1 cellular context compared by ENCODE assay signal in genomic region chrX:37959212-37960021, GRCh38.
TF ChIP-seq lines count a peak whose summit lies in the region.

No MANE protein-coding gene starts in this region.

TF ChIP-seq in HepG2, 621 proteins besides CTCF, POLR2A, EP300 and RAD21 (continued from another document and continues in another):
- TF ChIP-seq, protein P1, sequence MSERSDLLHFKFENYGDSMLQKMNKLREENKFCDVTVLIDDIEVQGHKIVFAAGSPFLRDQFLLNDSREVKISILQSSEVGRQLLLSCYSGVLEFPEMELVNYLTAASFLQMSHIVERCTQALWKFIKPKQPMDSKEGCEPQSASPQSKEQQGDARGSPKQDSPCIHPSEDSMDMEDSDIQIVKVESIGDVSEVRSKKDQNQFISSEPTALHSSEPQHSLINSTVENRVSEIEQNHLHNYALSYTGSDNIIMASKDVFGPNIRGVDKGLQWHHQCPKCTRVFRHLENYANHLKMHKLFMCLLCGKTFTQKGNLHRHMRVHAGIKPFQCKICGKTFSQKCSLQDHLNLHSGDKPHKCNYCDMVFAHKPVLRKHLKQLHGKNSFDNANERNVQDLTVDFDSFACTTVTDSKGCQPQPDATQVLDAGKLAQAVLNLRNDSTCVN (CRISPR knock-in tag; IDR thresholded peaks at IDR 0.05; ENCODE audit: borderline replicate concordance) = no peak
- TF ChIP-seq MXI1 (IDR thresholded peaks at IDR 0.05; ENCODE audit: borderline replicate concordance, low read depth, low read length) = no peak
- no peak for TF ChIP-seq ZNF234 (CRISPR knock-in tag; conservative IDR thresholded peaks at IDR 0.05)
- TF ChIP-seq TEAD3 (CRISPR knock-in tag; optimal IDR thresholded peaks at IDR 0.05; ENCODE audit: borderline replicate concordance) = peak; percentile 58
- no peak for TF ChIP-seq ARNT (IDR thresholded peaks at IDR 0.05)
- no peak for TF ChIP-seq NONO (IDR thresholded peaks at IDR 0.05)
- TF ChIP-seq NONO (CRISPR knock-in tag; conservative IDR thresholded peaks at IDR 0.05) = 0 out of 2 replicates have a peak, but pooled peaks have one; percentile 18
- no peak for TF ChIP-seq MTF2 (CRISPR knock-in tag; IDR thresholded peaks at IDR 0.05; ENCODE audit: borderline replicate concordance)
- TF ChIP-seq DMTF1 (CRISPR knock-in tag; IDR thresholded peaks at IDR 0.05) = no peak
- no peak for TF ChIP-seq ZHX2 (IDR thresholded peaks at IDR 0.05; ENCODE audit: low read depth)
- TF ChIP-seq ZHX2 (CRISPR knock-in tag; IDR thresholded peaks at IDR 0.05; ENCODE audit: borderline replicate concordance) = peak; percentile 89; the same call in 1 of the 2 replicates
- no peak for TF ChIP-seq HOXA3 (CRISPR knock-in tag; IDR thresholded peaks at IDR 0.05)
- TF ChIP-seq POLR2AphosphoS5 (IDR thresholded peaks at IDR 0.05; ENCODE audit: low read depth, low read length) = no peak
- TF ChIP-seq, protein P2, sequence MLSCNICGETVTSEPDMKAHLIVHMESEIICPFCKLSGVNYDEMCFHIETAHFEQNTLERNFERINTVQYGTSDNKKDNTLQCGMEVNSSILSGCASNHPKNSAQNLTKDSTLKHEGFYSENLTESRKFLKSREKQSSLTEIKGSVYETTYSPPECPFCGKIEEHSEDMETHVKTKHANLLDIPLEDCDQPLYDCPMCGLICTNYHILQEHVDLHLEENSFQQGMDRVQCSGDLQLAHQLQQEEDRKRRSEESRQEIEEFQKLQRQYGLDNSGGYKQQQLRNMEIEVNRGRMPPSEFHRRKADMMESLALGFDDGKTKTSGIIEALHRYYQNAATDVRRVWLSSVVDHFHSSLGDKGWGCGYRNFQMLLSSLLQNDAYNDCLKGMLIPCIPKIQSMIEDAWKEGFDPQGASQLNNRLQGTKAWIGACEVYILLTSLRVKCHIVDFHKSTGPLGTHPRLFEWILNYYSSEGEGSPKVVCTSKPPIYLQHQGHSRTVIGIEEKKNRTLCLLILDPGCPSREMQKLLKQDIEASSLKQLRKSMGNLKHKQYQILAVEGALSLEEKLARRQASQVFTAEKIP (CRISPR knock-in tag; IDR thresholded peaks at IDR 0.05; ENCODE audit: borderline replicate concordance) = no peak
- TF ChIP-seq KLF13 (CRISPR knock-in tag; IDR thresholded peaks at IDR 0.05) = no peak
- TF ChIP-seq HMGA1 (CRISPR knock-in tag; conservative IDR thresholded peaks at IDR 0.05) = no peak
- TF ChIP-seq NFKB2 (CRISPR knock-in tag; IDR thresholded peaks at IDR 0.05; ENCODE audit: borderline replicate concordance) = no peak
- TF ChIP-seq UBTF (CRISPR knock-in tag; IDR thresholded peaks at IDR 0.05) = no peak
- no peak for TF ChIP-seq ZBTB7B (CRISPR knock-in tag; IDR thresholded peaks at IDR 0.05)
- no peak for TF ChIP-seq ZNF552 (CRISPR knock-in tag; IDR thresholded peaks at IDR 0.05; ENCODE audit: borderline replicate concordance)
- peak; percentile 63; the same call in 1 of the 2 replicates for TF ChIP-seq KAT7 (CRISPR knock-in tag; IDR thresholded peaks at IDR 0.05; ENCODE audit: borderline replicate concordance)
- TF ChIP-seq ERF (CRISPR knock-in tag; IDR thresholded peaks at IDR 0.05) = peak; percentile 35; the same call in 1 of the 2 replicates
- no peak; the same call in 1 of the 2 replicates for TF ChIP-seq ZNF687 (CRISPR knock-in tag; IDR thresholded peaks at IDR 0.05)
- TF ChIP-seq TP53 (CRISPR knock-in tag; conservative IDR thresholded peaks at IDR 0.05) = no peak
- TF ChIP-seq, protein P3, sequence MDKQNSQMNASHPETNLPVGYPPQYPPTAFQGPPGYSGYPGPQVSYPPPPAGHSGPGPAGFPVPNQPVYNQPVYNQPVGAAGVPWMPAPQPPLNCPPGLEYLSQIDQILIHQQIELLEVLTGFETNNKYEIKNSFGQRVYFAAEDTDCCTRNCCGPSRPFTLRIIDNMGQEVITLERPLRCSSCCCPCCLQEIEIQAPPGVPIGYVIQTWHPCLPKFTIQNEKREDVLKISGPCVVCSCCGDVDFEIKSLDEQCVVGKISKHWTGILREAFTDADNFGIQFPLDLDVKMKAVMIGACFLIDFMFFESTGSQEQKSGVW (CRISPR knock-in tag; IDR thresholded peaks at IDR 0.05; ENCODE audit: borderline replicate concordance) = no peak
- peak; percentile 17; the same call in 1 of the 2 replicates for TF ChIP-seq SMAD3 (CRISPR knock-in tag; IDR thresholded peaks at IDR 0.05)
- no peak for TF ChIP-seq SRF (IDR thresholded peaks at IDR 0.05; ENCODE audit: low read depth, low read length)
- TF ChIP-seq, protein P4, sequence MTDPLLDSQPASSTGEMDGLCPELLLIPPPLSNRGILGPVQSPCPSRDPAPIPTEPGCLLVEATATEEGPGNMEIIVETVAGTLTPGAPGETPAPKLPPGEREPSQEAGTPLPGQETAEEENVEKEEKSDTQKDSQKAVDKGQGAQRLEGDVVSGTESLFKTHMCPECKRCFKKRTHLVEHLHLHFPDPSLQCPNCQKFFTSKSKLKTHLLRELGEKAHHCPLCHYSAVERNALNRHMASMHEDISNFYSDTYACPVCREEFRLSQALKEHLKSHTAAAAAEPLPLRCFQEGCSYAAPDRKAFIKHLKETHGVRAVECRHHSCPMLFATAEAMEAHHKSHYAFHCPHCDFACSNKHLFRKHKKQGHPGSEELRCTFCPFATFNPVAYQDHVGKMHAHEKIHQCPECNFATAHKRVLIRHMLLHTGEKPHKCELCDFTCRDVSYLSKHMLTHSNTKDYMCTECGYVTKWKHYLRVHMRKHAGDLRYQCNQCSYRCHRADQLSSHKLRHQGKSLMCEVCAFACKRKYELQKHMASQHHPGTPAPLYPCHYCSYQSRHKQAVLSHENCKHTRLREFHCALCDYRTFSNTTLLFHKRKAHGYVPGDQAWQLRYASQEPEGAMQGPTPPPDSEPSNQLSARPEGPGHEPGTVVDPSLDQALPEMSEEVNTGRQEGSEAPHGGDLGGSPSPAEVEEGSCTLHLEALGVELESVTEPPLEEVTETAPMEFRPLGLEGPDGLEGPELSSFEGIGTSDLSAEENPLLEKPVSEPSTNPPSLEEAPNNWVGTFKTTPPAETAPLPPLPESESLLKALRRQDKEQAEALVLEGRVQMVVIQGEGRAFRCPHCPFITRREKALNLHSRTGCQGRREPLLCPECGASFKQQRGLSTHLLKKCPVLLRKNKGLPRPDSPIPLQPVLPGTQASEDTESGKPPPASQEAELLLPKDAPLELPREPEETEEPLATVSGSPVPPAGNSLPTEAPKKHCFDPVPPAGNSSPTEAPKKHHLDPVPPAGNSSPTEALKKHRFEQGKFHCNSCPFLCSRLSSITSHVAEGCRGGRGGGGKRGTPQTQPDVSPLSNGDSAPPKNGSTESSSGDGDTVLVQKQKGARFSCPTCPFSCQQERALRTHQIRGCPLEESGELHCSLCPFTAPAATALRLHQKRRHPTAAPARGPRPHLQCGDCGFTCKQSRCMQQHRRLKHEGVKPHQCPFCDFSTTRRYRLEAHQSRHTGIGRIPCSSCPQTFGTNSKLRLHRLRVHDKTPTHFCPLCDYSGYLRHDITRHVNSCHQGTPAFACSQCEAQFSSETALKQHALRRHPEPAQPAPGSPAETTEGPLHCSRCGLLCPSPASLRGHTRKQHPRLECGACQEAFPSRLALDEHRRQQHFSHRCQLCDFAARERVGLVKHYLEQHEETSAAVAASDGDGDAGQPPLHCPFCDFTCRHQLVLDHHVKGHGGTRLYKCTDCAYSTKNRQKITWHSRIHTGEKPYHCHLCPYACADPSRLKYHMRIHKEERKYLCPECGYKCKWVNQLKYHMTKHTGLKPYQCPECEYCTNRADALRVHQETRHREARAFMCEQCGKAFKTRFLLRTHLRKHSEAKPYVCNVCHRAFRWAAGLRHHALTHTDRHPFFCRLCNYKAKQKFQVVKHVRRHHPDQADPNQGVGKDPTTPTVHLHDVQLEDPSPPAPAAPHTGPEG (CRISPR knock-in tag; IDR thresholded peaks at IDR 0.05) = no peak
- TF ChIP-seq GFI1 (CRISPR knock-in tag; IDR thresholded peaks at IDR 0.05; ENCODE audit: borderline replicate concordance) = peak; percentile 43; the same call in 1 of the 2 replicates
- peak; percentile 82 for TF ChIP-seq HNF4G (IDR thresholded peaks at IDR 0.05; ENCODE audit: borderline replicate concordance, low read depth, low read length)
- peak; percentile 44; the same call in 1 of the 2 replicates for TF ChIP-seq HNF4G (CRISPR knock-in tag; IDR thresholded peaks at IDR 0.05; ENCODE audit: borderline replicate concordance, low read depth)
